ENCODE assay signal across 8 cellular contexts in genomic region chr6:29925341-29926080, GRCh38. TPM values are rescaled to one million over a fixed set of nuclear protein-coding genes. Genes with fewer than 3 reads are reported as not detected.
DNase-seq lines count a peak whose midpoint lies in the region; ATAC-seq and TF ChIP-seq lines count a peak whose summit lies in the region.

No MANE protein-coding gene starts in this region.

- H3K4me1 ChIP-seq in A673 (ENCODE audit: insufficient read depth, low read length, poor library complexity, severe bottlenecking), result no peaks in the 10 kb centered on the region
- H3K4me1 ChIP-seq in aorta (ENCODE audit: control insufficient read depth in 1 of 2, insufficient read depth in 2 of 2, low read length in 2 of 2), result no peaks in the 10 kb centered on the region
- H3K4me1 ChIP-seq in ascending aorta, result no peaks in the 10 kb centered on the region

- H3K9me3 Mint-ChIP-seq in activated naive CD8-positive, alpha-beta T cell treated with anti-CD3 and anti-CD28 coated beads for 36 hours, result no peaks in the 10 kb centered on the region

- ATAC-seq in GM18861 (IDR thresholded peaks at IDR 0.05; ENCODE audit: unreplicated experiment) (peak; percentile 11), aorta (ENCODE audit: low FRiP score) (no peak)

- H3K36me3 ChIP-seq in A673 (ENCODE audit: insufficient read depth, low read length, poor library complexity, severe bottlenecking) (no peaks in the 10 kb centered on the region), aorta (ENCODE audit: control insufficient read depth in 1 of 2, insufficient read depth in 2 of 2, low read length in 1 of 2) (no peaks in the 10 kb centered on the region), ascending aorta (no peaks in the 10 kb centered on the region)

- no peaks in the 10 kb centered on the region for H3K9me3 ChIP-seq in A673 (ENCODE audit: low read depth, low read length, poor library complexity, severe bottlenecking)
- no peaks in the 10 kb centered on the region for H3K9me3 ChIP-seq in aorta (ENCODE audit: control insufficient read depth, low read length)
- no peaks in the 10 kb centered on the region for H3K9me3 ChIP-seq in ascending aorta

- 68 to 82% methylated on average over 15 to 17 of the region's 17 CpGs for WGBS in aorta, 2 donors

- TSS peak; percentile 71 for BruUV-seq in A673 (replicated peaks; lab: Mats Ljungman, UMichigan)

- H3K4me3 ChIP-seq in A673 (ENCODE audit: low read depth, low read length, poor library complexity, severe bottlenecking) (peak overlapping the region; percentile 58), aorta (ENCODE audit: low read length in 2 of 2) (no peak overlapping the region), ascending aorta (peak overlapping the region in 1 of 2 donors; percentile 66)

- CTCF ChIA-PET in A673 (lab: Charles Lee), result no interaction called here

- no peaks in the 10 kb centered on the region for H3K27me3 ChIP-seq in A673 (replicated peaks; ENCODE audit: insufficient read depth, low read depth, low read length, poor library complexity)
- no peaks in the 10 kb centered on the region for H3K27me3 ChIP-seq in layer of hippocampus (ENCODE audit: control insufficient read depth, insufficient read depth, low read length)
- no peaks in the 10 kb centered on the region for H3K27me3 ChIP-seq in aorta (ENCODE audit: control insufficient read depth in 1 of 2, insufficient read depth in 2 of 2, low read length in 1 of 2)
- no peaks in the 10 kb centered on the region for H3K27me3 ChIP-seq in ascending aorta

- H3K4me3 Mint-ChIP-seq in activated naive CD8-positive, alpha-beta T cell treated with anti-CD3 and anti-CD28 coated beads for 36 hours, result peak overlapping the region; percentile 80

- no peaks in the 10 kb centered on the region for H3K27me3 Mint-ChIP-seq in activated naive CD8-positive, alpha-beta T cell treated with anti-CD3 and anti-CD28 coated beads for 36 hours

- no peaks in the 10 kb centered on the region for H3K36me3 Mint-ChIP-seq in activated naive CD8-positive, alpha-beta T cell treated with anti-CD3 and anti-CD28 coated beads for 36 hours

- DNase-seq in A673 (ENCODE audit: low spot score), result no peak
- no peak for DNase-seq in activated naive CD8-positive, alpha-beta T cell treated with anti-CD3 and anti-CD28 coated beads for 36 hours
- no peak for DNase-seq in aorta
- no peak for DNase-seq in NCI-H2227 (lab: John Stamatoyannopoulos, UW; ENCODE audit: unreplicated experiment)
- DNase-seq in ascending aorta (ENCODE audit: low spot score in 2 of 2), result no peak
- no peak for DNase-seq in stimulated activated CD4-positive, alpha-beta T cell treated with anti-CD3 and anti-CD28 coated beads, Interleukin-2, amount 100 ng/mL, for 24 hours

- H3K27ac ChIP-seq in A673 (ENCODE audit: low read depth, low read length, poor library complexity, severe bottlenecking) (no peak overlapping the region), layer of hippocampus (ENCODE audit: low read depth, low read length) (peak overlapping the region; percentile 77), aorta (ENCODE audit: low read depth in 1 of 2, low read length in 2 of 2) (peak overlapping the region in 1 of 2 donors; percentile 72), ascending aorta (no peak overlapping the region)

- TF ChIP-seq CTCF in A673 (conservative IDR thresholded peaks at IDR 0.05; ENCODE audit: low read depth, low read length), result no peak
- TF ChIP-seq CTCF in ascending aorta (IDR thresholded peaks at IDR 0.05), result no peak

- intact Hi-C loops in A673 (cut with micrococcal nuclease; ENCODE audit: unreplicated experiment), result no loop called here
- intact Hi-C loops in aorta (cut with DNase I), result loop anchor here (1.0 to 5.0 kb wide), 3 partner anchors 38 to 52 kb away; no protein-coding TSS in a partner anchor
- intact Hi-C loops in ascending aorta (cut with DNase I), result loop anchor here (2.0 to 5.0 kb wide), 4 partner anchors 17 to 273 kb away; partner anchors contain the start of gene HLA-A

- POLR2A ChIA-PET in A673 (lab: Charles Lee; ENCODE audit: low non-redundant PET), result no interaction called here

- peaks cover 11% of the 10 kb centered on the region for H3K4me1 Mint-ChIP-seq in activated naive CD8-positive, alpha-beta T cell treated with anti-CD3 and anti-CD28 coated beads for 36 hours

- peak overlapping the region; percentile 45 for H3K27ac Mint-ChIP-seq in activated naive CD8-positive, alpha-beta T cell treated with anti-CD3 and anti-CD28 coated beads for 36 hours

RNA-seq across cellular contexts. Expression of gene HLA-A, which starts 16.8 kb away (rescaled TPM):
- total RNA-seq in A673 (2021) (190 TPM in 2 replicates), aorta (100 to 1,000 TPM; 468 to 599 TPM), ascending aorta (1,099 TPM)
- total RNA-seq in activated naive CD8-positive, alpha-beta T cell treated with anti-CD3 and anti-CD28 coated beads for 36 hours, result 1,000 to 10,000 TPM; 1,111 to 1,119 TPM
- 100 to 1,000 TPM; 216 to 526 TPM for polyA plus RNA-seq in aorta
